In the genomic region with DNA sequence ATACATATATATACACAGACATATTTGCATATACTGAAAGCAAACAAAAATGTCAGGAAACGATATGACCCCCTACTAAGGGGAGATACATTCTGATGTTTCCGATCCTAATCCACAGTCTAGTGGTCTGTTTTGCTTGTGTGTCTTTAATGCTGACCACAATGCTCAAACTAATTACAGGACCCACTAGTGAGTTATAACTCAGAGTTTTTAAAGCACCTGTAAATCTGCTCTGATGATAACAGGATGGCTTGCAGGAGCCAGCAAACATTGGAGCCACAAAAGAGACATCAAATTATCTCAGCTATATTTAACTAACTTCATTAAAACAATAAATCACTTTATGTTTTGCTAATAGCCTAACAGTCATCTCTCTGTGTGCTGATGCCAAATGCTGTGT, we compare ENCODE assay signal across 27 cellular contexts.
"Had no signal": no experiment of that assay in that cellular context is flagged by ENCODE, and none has a peak within 500 bp of the region (broad histone marks: within the 10 kb centered on the region; RNA-seq: fewer than 3 reads in every experiment).

No MANE protein-coding gene starts in this region.

- H3K4me3 ChIP-seq: cardiac muscle cell, K562, SJSA1 had no signal

- H3K4me3 Mint-ChIP-seq: activated B cell treated with CpG ODN at 0.5 μM for 24 hours; activated CD4-positive, alpha-beta T cell treated with anti-CD3 and anti-CD28 coated beads for 36 hours; activated CD8-positive, alpha-beta T cell treated with anti-CD3 and anti-CD28 coated beads for 36 hours; activated naive CD4-positive, alpha-beta T cell treated with anti-CD3 and anti-CD28 coated beads, Interleukin-2, amount 10 ng/mL, durations not matched to agents 7 days and 5 days; activated naive CD8-positive, alpha-beta T cell treated with anti-CD3 and anti-CD28 coated beads for 36 hours; activated T-cell treated with anti-CD3 and anti-CD28 coated beads, Interleukin-2, amount 50 U/mL, for 72 hours; T-helper 1 cell treated with Interleukin-12 subunit alpha and Interleukin-12 subunit beta and Interleukin-4 antibody, amounts not matched to agents 30 μg/mL and 1 μg/mL, for 36 hours had no signal

- H3K4me1 Mint-ChIP-seq: activated B cell treated with CpG ODN at 0.5 μM for 24 hours; activated naive CD4-positive, alpha-beta T cell treated with anti-CD3 and anti-CD28 coated beads, Interleukin-2, amount 10 ng/mL, durations not matched to agents 7 days and 5 days; activated naive CD8-positive, alpha-beta T cell treated with anti-CD3 and anti-CD28 coated beads for 36 hours had no signal

- H3K4me1 ChIP-seq: SJSA1 had no signal

- FAIRE-seq: K562, RCC 7860 had no signal

- H3K27ac Mint-ChIP-seq: activated B cell treated with CpG ODN at 0.5 μM for 24 hours; activated CD4-positive, alpha-beta T cell treated with anti-CD3 and anti-CD28 coated beads for 36 hours; activated CD8-positive, alpha-beta T cell treated with anti-CD3 and anti-CD28 coated beads for 36 hours; activated naive CD4-positive, alpha-beta T cell treated with anti-CD3 and anti-CD28 coated beads, Interleukin-2, amount 10 ng/mL, durations not matched to agents 7 days and 5 days; activated naive CD8-positive, alpha-beta T cell treated with anti-CD3 and anti-CD28 coated beads for 36 hours; activated T-cell treated with anti-CD3 and anti-CD28 coated beads, Interleukin-2, amount 50 U/mL, for 72 hours; activated T-helper 2 cell treated with anti-CD3 and anti-CD28 coated beads, Interferon-gamma antibody, Interleukin-2, Interleukin-4, amounts not matched to agents 10 μg/mL and 5 μg/mL and 100 μg/mL, durations not matched to agents 14 hours and 24 hours and 36 hours; T-helper 1 cell treated with Interleukin-12 subunit alpha and Interleukin-12 subunit beta and Interleukin-4 antibody, amounts not matched to agents 30 μg/mL and 1 μg/mL, for 36 hours had no signal

- DNase-seq: activated B cell treated with CpG ODN at 0.5 μM for 24 hours; activated CD4-positive, alpha-beta T cell treated with anti-CD3 and anti-CD28 coated beads for 36 hours; activated CD4-positive, alpha-beta T cell treated with anti-CD3 and anti-CD28 coated beads, Interleukin-2, amount 50 U/mL, for 1 hour; activated CD8-positive, alpha-beta memory T cell treated with anti-CD3 and anti-CD28 coated beads, Interleukin-2, amount 50 U/mL, for 4 hours; activated CD8-positive, alpha-beta T cell treated with anti-CD3 and anti-CD28 coated beads for 36 hours; activated gamma-delta T cell treated with Interleukin-2 at 50 U/mL for 16 hours; activated naive CD4-positive, alpha-beta T cell treated with anti-CD3 and anti-CD28 coated beads, Interleukin-2, amount 10 ng/mL, durations not matched to agents 7 days and 5 days; activated naive CD8-positive, alpha-beta T cell treated with anti-CD3 and anti-CD28 coated beads for 36 hours; activated T-cell treated with anti-CD3 and anti-CD28 coated beads, Interleukin-2, amount 50 U/mL, for 72 hours; brain microvascular endothelial cell; Karpas-422; MM.1S; NCI-H1436; NCI-H187 treated with DMSO at 0.1 percent for 48 hours; NCI-H446; NCI-H524; NCI-H82; PC-3; SHP77; T-helper 9 cell had no signal

- ATAC-seq: activated CD4-positive, alpha-beta T cell treated with anti-CD3 and anti-CD28 coated beads for 36 hours; activated CD8-positive, alpha-beta T cell treated with anti-CD3 and anti-CD28 coated beads for 36 hours; activated T-cell treated with anti-CD3 and anti-CD28 coated beads, Interleukin-2, amount 50 U/mL, for 72 hours; K562; PC-3; SK-N-SH treated with all-trans-retinoic acid at 6 μM for 48 hours had no signal

- H3K27ac ChIP-seq: brain microvascular endothelial cell, cardiac muscle cell, SJSA1 had no signal

- H3K27me3 ChIP-seq: brain microvascular endothelial cell, cardiac muscle cell, SJSA1 had no signal

- H3K27me3 Mint-ChIP-seq: activated B cell treated with CpG ODN at 0.5 μM for 24 hours; activated CD4-positive, alpha-beta T cell treated with anti-CD3 and anti-CD28 coated beads for 36 hours; activated CD8-positive, alpha-beta T cell treated with anti-CD3 and anti-CD28 coated beads for 36 hours; activated naive CD4-positive, alpha-beta T cell treated with anti-CD3 and anti-CD28 coated beads, Interleukin-2, amount 10 ng/mL, durations not matched to agents 7 days and 5 days; activated naive CD8-positive, alpha-beta T cell treated with anti-CD3 and anti-CD28 coated beads for 36 hours had no signal

- H3K9me3 ChIP-seq: SJSA1 had no signal

- H3K36me3 ChIP-seq: brain microvascular endothelial cell, cardiac muscle cell, SJSA1 had no signal
